ENCODE assay signal across 21 cellular contexts in the genomic region with DNA sequence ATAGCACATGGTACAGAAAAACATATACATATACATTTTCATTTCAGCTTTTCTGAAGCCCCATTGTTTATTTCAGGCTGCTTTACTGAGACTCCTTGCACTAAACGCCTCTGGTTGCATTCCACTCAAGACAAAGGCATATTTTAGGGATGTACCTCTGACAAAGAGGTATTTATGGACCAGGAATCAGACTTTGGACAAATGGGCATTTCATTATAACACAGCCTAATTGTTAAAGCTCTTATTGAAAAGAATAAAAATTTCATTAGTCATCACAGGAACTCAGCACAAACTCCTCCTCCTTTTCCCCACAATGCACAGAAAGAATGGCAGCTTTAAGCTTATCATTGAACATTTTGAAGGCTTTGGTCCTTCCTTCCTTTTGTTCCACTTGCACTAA.
"Had no signal": no experiment of that assay in that cellular context is flagged by ENCODE, and none has a peak within 500 bp of the region (broad histone marks: within the 10 kb centered on the region; RNA-seq: fewer than 3 reads in every experiment).

No MANE protein-coding gene starts in this region.

- H3K27me3 Mint-ChIP-seq: activated CD8-positive, alpha-beta T cell treated with anti-CD3 and anti-CD28 coated beads for 36 hours; stimulated activated naive CD8-positive, alpha-beta T cell treated with anti-CD3 and anti-CD28 coated beads, Interleukin-15, Interleukin-2, amounts not matched to agents 100 ng/mL and 50 ng/mL, for 24 hours had no signal

- H3K27me3 ChIP-seq: body of pancreas, gastrocnemius medialis, heart right ventricle, spleen, upper lobe of right lung had no signal

- H3K27ac Mint-ChIP-seq: activated CD8-positive, alpha-beta T cell treated with anti-CD3 and anti-CD28 coated beads for 36 hours; activated naive CD4-positive, alpha-beta T cell treated with anti-CD3 and anti-CD28 coated beads, Interleukin-2, amount 50 U/mL, for 72 hours; natural killer cell; stimulated activated naive CD8-positive, alpha-beta T cell treated with anti-CD3 and anti-CD28 coated beads, Interleukin-15, Interleukin-2, amounts not matched to agents 100 ng/mL and 50 ng/mL, for 24 hours; T-helper 17 cell; WTC11 had no signal

- H3K9me3 Mint-ChIP-seq: activated CD8-positive, alpha-beta T cell treated with anti-CD3 and anti-CD28 coated beads for 36 hours; activated T-cell treated with anti-CD3 and anti-CD28 coated beads, Interleukin-2, amount 50 U/mL, for 4 hours; stimulated activated naive CD8-positive, alpha-beta T cell treated with anti-CD3 and anti-CD28 coated beads, Interleukin-15, Interleukin-2, amounts not matched to agents 100 ng/mL and 50 ng/mL, for 24 hours had no signal

- H3K4me3 ChIP-seq: body of pancreas, gastrocnemius medialis, heart right ventricle, psoas muscle, spleen, thoracic aorta, upper lobe of right lung had no signal

- H3K4me3 Mint-ChIP-seq: activated CD8-positive, alpha-beta T cell treated with anti-CD3 and anti-CD28 coated beads for 36 hours; activated T-cell treated with anti-CD3 and anti-CD28 coated beads, Interleukin-2, amount 50 U/mL, for 4 hours; natural killer cell; stimulated activated naive CD8-positive, alpha-beta T cell treated with anti-CD3 and anti-CD28 coated beads, Interleukin-15, Interleukin-2, amounts not matched to agents 100 ng/mL and 50 ng/mL, for 24 hours; T-helper 17 cell; WTC11 had no signal

- FAIRE-seq: islet of Langerhans had no signal

- H3K27ac ChIP-seq: body of pancreas, epithelial cell of prostate, gastrocnemius medialis, heart right ventricle, psoas muscle, spleen, thoracic aorta, upper lobe of right lung had no signal

- ATAC-seq: activated CD8-positive, alpha-beta T cell treated with anti-CD3 and anti-CD28 coated beads for 36 hours; activated naive CD4-positive, alpha-beta T cell treated with anti-CD3 and anti-CD28 coated beads, Interleukin-2, amount 50 U/mL, for 72 hours; activated T-cell treated with anti-CD3 and anti-CD28 coated beads, Interleukin-2, amount 50 U/mL, for 4 hours; body of pancreas; gastrocnemius medialis; heart right ventricle; left lobe of liver; natural killer cell; psoas muscle; sciatic nerve; T-helper 17 cell; upper lobe of right lung; WTC11 had no signal

- H3K36me3 ChIP-seq: gastrocnemius medialis, heart right ventricle, spleen, thoracic aorta, upper lobe of right lung had no signal

- H3K4me1 Mint-ChIP-seq: natural killer cell, T-helper 17 cell had no signal

- DNase-seq: activated CD4-positive, alpha-beta T cell treated with anti-CD3 and anti-CD28 coated beads for 4 hours; activated CD8-positive, alpha-beta T cell treated with anti-CD3 and anti-CD28 coated beads for 36 hours; activated effector memory CD4-positive, alpha-beta T cell treated with anti-CD3 and anti-CD28 coated beads, Interleukin-2, amount 50 U/mL, for 16 hours; activated T-cell treated with anti-CD3 and anti-CD28 coated beads, Interleukin-2, amount 50 U/mL, for 4 hours; body of pancreas; effector memory CD4-positive, alpha-beta T cell; gastrocnemius medialis; heart right ventricle; natural killer cell; psoas muscle; spleen; T-helper 17 cell; upper lobe of right lung had no signal

- H3K4me1 ChIP-seq: body of pancreas, gastrocnemius medialis, heart right ventricle, psoas muscle, spleen, upper lobe of right lung had no signal

- H3K36me3 Mint-ChIP-seq: activated naive CD4-positive, alpha-beta T cell treated with anti-CD3 and anti-CD28 coated beads, Interleukin-2, amount 50 U/mL, for 72 hours; natural killer cell had no signal

- H3K9me3 ChIP-seq: body of pancreas, gastrocnemius medialis, heart right ventricle, psoas muscle, spleen, thoracic aorta, upper lobe of right lung had no signal
